10 cellular contexts compared by ENCODE assay signal in the genomic region with DNA sequence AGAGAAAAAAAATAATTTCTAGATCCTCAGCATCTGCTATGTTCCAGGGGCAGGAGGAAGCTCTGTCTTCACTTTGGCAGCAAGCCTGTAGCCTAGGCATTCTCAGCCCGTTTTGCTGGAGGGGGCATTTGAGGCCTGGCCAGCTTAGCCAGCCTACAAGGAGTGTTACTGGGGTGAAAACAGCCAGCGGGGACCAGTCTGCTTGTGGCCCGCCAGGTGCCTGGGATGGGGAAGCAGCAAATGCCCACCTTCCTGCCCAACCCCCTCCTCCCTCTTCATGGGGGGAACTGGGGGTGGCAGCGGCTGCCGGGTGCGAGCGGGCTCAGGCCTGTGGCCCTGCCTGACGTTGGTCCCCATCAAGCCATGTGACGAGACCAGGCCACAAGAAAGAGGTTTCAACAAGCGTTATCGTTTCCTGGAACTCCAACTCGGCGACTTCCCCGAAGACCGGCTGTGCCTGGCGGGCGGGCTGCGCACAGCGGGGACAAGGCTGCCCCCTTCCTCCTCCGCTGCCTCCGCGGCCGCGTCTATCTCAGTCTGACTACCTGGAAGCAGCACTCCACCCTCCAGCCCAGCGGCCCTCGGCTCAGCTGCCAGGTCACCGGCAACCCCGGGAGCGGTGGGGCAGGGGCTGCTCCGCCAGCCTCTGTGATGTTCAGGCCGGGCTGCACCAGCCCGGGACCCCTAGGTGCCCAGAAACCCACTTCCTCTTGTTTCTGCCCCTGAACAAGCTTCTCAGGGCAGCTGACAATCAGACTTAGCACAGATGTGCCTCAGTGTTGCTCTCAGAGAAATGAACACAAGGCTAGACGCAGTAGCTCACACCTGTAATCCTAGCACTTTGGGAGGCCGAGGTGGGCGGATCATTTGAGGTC. TPM values are rescaled to one million over a fixed set of nuclear protein-coding genes. Genes with fewer than 3 reads are reported as not detected.
A peak's percentile ranks its signal among the peaks of the same experiment; 100 is the strongest.
DNase-seq lines count a peak whose midpoint lies in the region; ATAC-seq and TF ChIP-seq lines count a peak whose summit lies in the region.
"Had no signal": no experiment of that assay in that cellular context is flagged by ENCODE, and none has a peak within 500 bp of the region (broad histone marks: within the 10 kb centered on the region; RNA-seq: fewer than 3 reads in every experiment).

No MANE protein-coding gene starts in this region.

- H3K27ac ChIP-seq in CD8-positive, alpha-beta T cell (ENCODE audit: low read depth, low read length) = peak overlapping the region; percentile 78
- H3K27ac ChIP-seq in Peyer's patch = peak overlapping the region; percentile 75 to 85 (median 80)
- H3K27ac ChIP-seq in mucosa of rectum (ENCODE audit: low read depth in 2 of 2, low read length in 2 of 2) = peak overlapping the region; percentile 41 to 70
- peak overlapping the region; percentile 48 for H3K27ac ChIP-seq in urinary bladder (ENCODE audit: low read depth)
- H3K27ac ChIP-seq in foreskin keratinocyte = no peak overlapping the region

- peak; percentile 84 for ATAC-seq in CD8-positive, alpha-beta T cell
- ATAC-seq in GM21576 (IDR thresholded peaks at IDR 0.05; ENCODE audit: unreplicated experiment) = peak; percentile 60
- ATAC-seq in foreskin keratinocyte = no peak

- CTCF ChIA-PET in CD8-positive, alpha-beta T cell (lab: Charles Lee) = interaction anchor here (1.0 to 1.5 kb wide), 4 partner anchors 13 to 262 kb away, joined by 3 to 4 read pairs (median 3); a partner anchor contains a TSS

- TF ChIP-seq POLR2A in Peyer's patch (IDR thresholded peaks at IDR 0.05) = peak in 1 of 2 donors; percentile 31

- no peaks in the 10 kb centered on the region for H3K27me3 ChIP-seq in CD8-positive, alpha-beta T cell (ENCODE audit: insufficient read depth, low read length)
- H3K27me3 ChIP-seq in Peyer's patch (no peaks in the 10 kb centered on the region), mucosa of rectum (ENCODE audit: control insufficient read depth in 2 of 2, insufficient read depth in 2 of 2, low read length in 2 of 2) (no peaks in the 10 kb centered on the region), foreskin keratinocyte (no peaks in the 10 kb centered on the region)

- 51% methylated on average over 35 of the region's 35 CpGs for WGBS in urinary bladder

- H3K4me3 Mint-ChIP-seq in CD8-positive, alpha-beta T cell = peak overlapping the region; percentile 63

- peak; percentile 59 to 86 (median 81) for DNase-seq in CD8-positive, alpha-beta T cell
- DNase-seq in Peyer's patch = peak; percentile 68 to 93 (median 91)
- peak; percentile 41 to 80 (median 59) for DNase-seq in activated naive CD4-positive, alpha-beta T cell (lab: John Stamatoyannopoulos, UW)
- DNase-seq in A172 (ENCODE audit: low spot score) = no peak
- DNase-seq in foreskin keratinocyte = no peak

- peak overlapping the region; percentile 94 for H3K27ac Mint-ChIP-seq in CD8-positive, alpha-beta T cell

- H3K4me1 Mint-ChIP-seq in CD8-positive, alpha-beta T cell (ENCODE audit: low read depth) = peaks cover 55% of the 10 kb centered on the region

- H3K4me3 ChIP-seq in CD8-positive, alpha-beta T cell (ENCODE audit: low read depth, low read length) = peak overlapping the region; percentile 45
- H3K4me3 ChIP-seq in Peyer's patch (peak overlapping the region in 2 of 4 donors; percentile 25 to 34), mucosa of rectum (ENCODE audit: low read length in 2 of 2) (no peak overlapping the region), urinary bladder (ENCODE audit: low read depth, low read length) (no peak overlapping the region)

- intact Hi-C loops in CD8-positive, alpha-beta T cell (cut with DNase I, micrococcal nuclease) = loop anchor here (1.0 kb wide), 3 partner anchors 8 to 22 kb away; no protein-coding TSS in a partner anchor

- H3K9ac ChIP-seq in mucosa of rectum (ENCODE audit: low read depth in 1 of 2, low read length in 2 of 2) = peak overlapping the region in 1 of 2 donors; percentile 11

- H3K27me3 Mint-ChIP-seq in CD8-positive, alpha-beta T cell (ENCODE audit: low read depth) = no peaks in the 10 kb centered on the region

- H3K9me3 ChIP-seq in CD8-positive, alpha-beta T cell (ENCODE audit: low read length) = no peaks in the 10 kb centered on the region
- H3K9me3 ChIP-seq in Peyer's patch (no peaks in the 10 kb centered on the region), mucosa of rectum (ENCODE audit: control insufficient read depth in 2 of 2, low read length in 2 of 2) (no peaks in the 10 kb centered on the region)

- no peaks in the 10 kb centered on the region for H3K36me3 ChIP-seq in CD8-positive, alpha-beta T cell (ENCODE audit: insufficient read depth, low read length)
- H3K36me3 ChIP-seq in Peyer's patch (no peaks in the 10 kb centered on the region), mucosa of rectum (ENCODE audit: control insufficient read depth in 2 of 2, insufficient read depth in 2 of 2, low read length in 2 of 2) (no peaks in the 10 kb centered on the region), urinary bladder (ENCODE audit: insufficient read depth) (no peaks in the 10 kb centered on the region)

- no peak for TF ChIP-seq CTCF in CD8-positive, alpha-beta T cell (IDR thresholded peaks at IDR 0.05)
- TF ChIP-seq CTCF in Peyer's patch (IDR thresholded peaks at IDR 0.05) (no peak), foreskin keratinocyte (conservative IDR thresholded peaks at IDR 0.05) (no peak)

- POLR2A ChIA-PET in CD8-positive, alpha-beta T cell (lab: Charles Lee) = interaction anchor here (0.6 to 1.9 kb wide), 4 partner anchors 8 to 22 kb away, joined by 3 to 36 read pairs (median 5); a partner anchor contains a TSS

- peaks cover 44% of the 10 kb centered on the region for H3K4me1 ChIP-seq in CD8-positive, alpha-beta T cell (ENCODE audit: insufficient read depth, low read length)
- peaks cover 0 to 13% (median 11%) of the 10 kb centered on the region in 4 donors for H3K4me1 ChIP-seq in Peyer's patch
- H3K4me1 ChIP-seq in mucosa of rectum (ENCODE audit: control insufficient read depth in 2 of 2, insufficient read depth in 2 of 2, low read length in 2 of 2) = peaks cover 5 to 6% of the 10 kb centered on the region in 2 donors
- no peaks in the 10 kb centered on the region for H3K4me1 ChIP-seq in urinary bladder (ENCODE audit: insufficient read depth)
- H3K4me1 ChIP-seq in foreskin keratinocyte = peaks cover 3% of the 10 kb centered on the region

- no peaks in the 10 kb centered on the region for H3K36me3 Mint-ChIP-seq in CD8-positive, alpha-beta T cell

- H3K9me3 Mint-ChIP-seq in CD8-positive, alpha-beta T cell = no peaks in the 10 kb centered on the region

RNA-seq across cellular contexts. Expression of a gene that starts 22.9 kb away (rescaled TPM):
- total RNA-seq in CD8-positive, alpha-beta T cell = 10 to 100 TPM; 74.5 to 75.6 TPM
- 10 to 100 TPM in 3 of 4 donors, 1 to 10 TPM in 1; 8.7 to 19.0 (median 15.3) TPM for total RNA-seq in Peyer's patch
- 6.9 TPM for total RNA-seq in urinary bladder
- polyA plus RNA-seq in urinary bladder = 15.0 TPM
- 0.17 TPM in 1 of 2 replicates, not detected in the other for total RNA-seq in A172 (2014; rRNA removed; shearing (Covaris generic))
- 5.2 and 6.3 TPM in 2 replicates for total RNA-seq in foreskin keratinocyte
- polyA plus RNA-seq in foreskin keratinocyte = 8.8 and 13.1 TPM in 2 replicates

RNA-seq across cellular contexts. Expression of a gene that starts 36.0 kb away (rescaled TPM):
- total RNA-seq in CD8-positive, alpha-beta T cell = not detected
- not detected for total RNA-seq in Peyer's patch
- not detected for total RNA-seq in urinary bladder
- polyA plus RNA-seq in urinary bladder = not detected
- total RNA-seq in A172 (2014; rRNA removed; shearing (Covaris generic)) = not detected in 2 replicates
- not detected in 2 replicates for total RNA-seq in foreskin keratinocyte
- not detected in 2 replicates for polyA plus RNA-seq in foreskin keratinocyte
- total RNA-seq: Daoy, renal cortical epithelial cell had no signal

RNA-seq across cellular contexts. Expression of a gene that starts 40.3 kb away (rescaled TPM):
- total RNA-seq in CD8-positive, alpha-beta T cell = not detected
- total RNA-seq in Peyer's patch = not detected
- total RNA-seq in urinary bladder = not detected
- not detected for polyA plus RNA-seq in urinary bladder
- total RNA-seq in A172 (2014; rRNA removed; shearing (Covaris generic)) = not detected in 2 replicates
- total RNA-seq in foreskin keratinocyte = not detected in 2 replicates
- polyA plus RNA-seq in foreskin keratinocyte = not detected in 2 replicates
- total RNA-seq: Daoy, renal cortical epithelial cell had no signal

RNA-seq across cellular contexts. Expression of a gene that starts 43.2 kb away (rescaled TPM):
- not detected for total RNA-seq in CD8-positive, alpha-beta T cell
- total RNA-seq in Peyer's patch = not detected
- not detected for total RNA-seq in urinary bladder
- polyA plus RNA-seq in urinary bladder = not detected
- not detected in 2 replicates for total RNA-seq in A172 (2014; rRNA removed; shearing (Covaris generic))
- total RNA-seq in foreskin keratinocyte = not detected in 2 replicates
- polyA plus RNA-seq in foreskin keratinocyte = not detected in 2 replicates
- total RNA-seq: Daoy, renal cortical epithelial cell had no signal

RNA-seq across cellular contexts. Expression of a gene that starts 48.0 kb away (rescaled TPM):
- total RNA-seq in CD8-positive, alpha-beta T cell = not detected
- total RNA-seq in Peyer's patch (not detected), urinary bladder (not detected), foreskin keratinocyte (not detected in 2 replicates)
- polyA plus RNA-seq in urinary bladder (not detected), foreskin keratinocyte (not detected in 2 replicates)
- total RNA-seq in A172 (2014; rRNA removed; shearing (Covaris generic)) = not detected in 2 replicates
- total RNA-seq: Daoy, renal cortical epithelial cell had no signal

Comparison
In these comparisons a context has a peak if more than half of its experiments do, and no peak if none do; other contexts are left out.
1. DNase-seq: peak in CD8-positive, alpha-beta T cell (7 of 7), Peyer's patch (3 of 3) and activated naive CD4-positive, alpha-beta T cell (4 of 4); none in A172 (single experiment) and foreskin keratinocyte (0 of 2).